Comparison of ENCODE assay signal across 15 cellular contexts in the genomic region with DNA sequence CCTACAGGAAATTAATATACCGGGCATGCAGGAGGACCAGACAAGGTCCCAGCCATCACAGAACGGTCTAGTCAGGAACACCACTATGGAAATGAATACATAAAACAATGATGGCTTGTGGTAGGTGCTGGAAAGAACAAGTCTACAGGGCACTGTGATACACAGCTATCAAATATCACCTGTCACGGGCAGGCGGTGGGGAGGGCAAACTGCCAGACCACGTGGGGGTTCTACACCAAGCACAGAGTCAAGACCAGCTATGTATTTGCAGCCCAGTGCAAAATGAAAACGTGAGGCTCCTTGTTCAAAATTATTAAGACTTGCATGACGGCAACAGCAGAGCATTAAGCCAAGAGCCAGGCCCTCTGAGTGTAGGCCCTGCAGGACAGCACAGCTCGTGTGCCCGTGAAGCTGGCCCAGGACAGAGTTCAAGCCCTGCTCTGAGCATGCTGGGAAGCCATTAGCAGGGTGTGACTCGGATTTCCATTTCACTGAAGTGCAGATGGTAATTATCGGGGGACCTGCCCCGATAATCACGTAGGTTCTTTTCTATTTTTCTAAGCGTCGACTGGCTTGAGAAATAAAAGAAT.
DNase-seq lines count a peak whose midpoint lies in the region; ATAC-seq and TF ChIP-seq lines count a peak whose summit lies in the region.
"Had no signal": no experiment of that assay in that cellular context is flagged by ENCODE, and none has a peak within 500 bp of the region (broad histone marks: within the 10 kb centered on the region; RNA-seq: fewer than 3 reads in every experiment).

No MANE protein-coding gene starts in this region.

- TF ChIP-seq EP300 in Ishikawa (IDR thresholded peaks at IDR 0.05; ENCODE audit: borderline replicate concordance): no peak

- ATAC-seq in GM21515 (IDR thresholded peaks at IDR 0.05; ENCODE audit: unreplicated experiment): no peak
- ATAC-seq in GM18870 (IDR thresholded peaks at IDR 0.05; ENCODE audit: unreplicated experiment): no peak
- ATAC-seq: activated CD4-positive, alpha-beta T cell treated with anti-CD3 and anti-CD28 coated beads for 36 hours; stimulated activated naive CD8-positive, alpha-beta T cell treated with anti-CD3 and anti-CD28 coated beads, Interleukin-15, Interleukin-2, amounts not matched to agents 100 U/mL and 50 U/mL, for 24 hours had no signal

- DNase-seq in NCI-H2081 (lab: John Stamatoyannopoulos, UW) (peak; percentile 31 to 60), NCI-H2081 treated with DMSO at 0.1 percent for 48 hours (lab: John Stamatoyannopoulos, UW) (no peak), NCI-H345 treated with DMSO at 0.1 percent for 48 hours (lab: John Stamatoyannopoulos, UW; ENCODE audit: unreplicated experiment) (peak; percentile 19), mesenteric fat pad (ENCODE audit: low spot score) (peak; percentile 41), NOMO-1 treated with DMSO at 0.1 percent for 48 hours (lab: John Stamatoyannopoulos, UW; ENCODE audit: unreplicated experiment) (no peak)
- DNase-seq: activated CD4-positive, alpha-beta T cell treated with anti-CD3 and anti-CD28 coated beads for 36 hours; activated naive CD4-positive, alpha-beta T cell treated with Interleukin-2 at 50 U/mL for 16 hours; colonic mucosa; MM.1S; NCI-H82; retina; stimulated activated naive CD8-positive, alpha-beta T cell treated with anti-CD3 and anti-CD28 coated beads, Interleukin-15, Interleukin-2, amounts not matched to agents 100 U/mL and 50 U/mL, for 24 hours had no signal

- no peak for TF ChIP-seq RAD21 in Ishikawa (IDR thresholded peaks at IDR 0.05; ENCODE audit: low read depth)

TF ChIP-seq in Ishikawa, 13 proteins besides CTCF, POLR2A, EP300 and RAD21:
- TF ChIP-seq, protein P1, sequence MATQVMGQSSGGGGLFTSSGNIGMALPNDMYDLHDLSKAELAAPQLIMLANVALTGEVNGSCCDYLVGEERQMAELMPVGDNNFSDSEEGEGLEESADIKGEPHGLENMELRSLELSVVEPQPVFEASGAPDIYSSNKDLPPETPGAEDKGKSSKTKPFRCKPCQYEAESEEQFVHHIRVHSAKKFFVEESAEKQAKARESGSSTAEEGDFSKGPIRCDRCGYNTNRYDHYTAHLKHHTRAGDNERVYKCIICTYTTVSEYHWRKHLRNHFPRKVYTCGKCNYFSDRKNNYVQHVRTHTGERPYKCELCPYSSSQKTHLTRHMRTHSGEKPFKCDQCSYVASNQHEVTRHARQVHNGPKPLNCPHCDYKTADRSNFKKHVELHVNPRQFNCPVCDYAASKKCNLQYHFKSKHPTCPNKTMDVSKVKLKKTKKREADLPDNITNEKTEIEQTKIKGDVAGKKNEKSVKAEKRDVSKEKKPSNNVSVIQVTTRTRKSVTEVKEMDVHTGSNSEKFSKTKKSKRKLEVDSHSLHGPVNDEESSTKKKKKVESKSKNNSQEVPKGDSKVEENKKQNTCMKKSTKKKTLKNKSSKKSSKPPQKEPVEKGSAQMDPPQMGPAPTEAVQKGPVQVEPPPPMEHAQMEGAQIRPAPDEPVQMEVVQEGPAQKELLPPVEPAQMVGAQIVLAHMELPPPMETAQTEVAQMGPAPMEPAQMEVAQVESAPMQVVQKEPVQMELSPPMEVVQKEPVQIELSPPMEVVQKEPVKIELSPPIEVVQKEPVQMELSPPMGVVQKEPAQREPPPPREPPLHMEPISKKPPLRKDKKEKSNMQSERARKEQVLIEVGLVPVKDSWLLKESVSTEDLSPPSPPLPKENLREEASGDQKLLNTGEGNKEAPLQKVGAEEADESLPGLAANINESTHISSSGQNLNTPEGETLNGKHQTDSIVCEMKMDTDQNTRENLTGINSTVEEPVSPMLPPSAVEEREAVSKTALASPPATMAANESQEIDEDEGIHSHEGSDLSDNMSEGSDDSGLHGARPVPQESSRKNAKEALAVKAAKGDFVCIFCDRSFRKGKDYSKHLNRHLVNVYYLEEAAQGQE (IDR thresholded peaks at IDR 0.05; ENCODE audit: low read depth): no peak
- TF ChIP-seq, protein P2, sequence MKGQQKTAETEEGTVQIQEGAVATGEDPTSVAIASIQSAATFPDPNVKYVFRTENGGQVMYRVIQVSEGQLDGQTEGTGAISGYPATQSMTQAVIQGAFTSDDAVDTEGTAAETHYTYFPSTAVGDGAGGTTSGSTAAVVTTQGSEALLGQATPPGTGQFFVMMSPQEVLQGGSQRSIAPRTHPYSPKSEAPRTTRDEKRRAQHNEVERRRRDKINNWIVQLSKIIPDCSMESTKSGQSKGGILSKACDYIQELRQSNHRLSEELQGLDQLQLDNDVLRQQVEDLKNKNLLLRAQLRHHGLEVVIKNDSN (IDR thresholded peaks at IDR 0.05): peak; percentile 47; the same call in 1 of the 2 replicates
- TF ChIP-seq TAF1 (IDR thresholded peaks at IDR 0.05; ENCODE audit: low read depth): no peak

Comparison
In these comparisons a context has a peak if more than half of its experiments do, and no peak if none do; other contexts are left out.
1. DNase-seq: peak in NCI-H2081 (2 of 2), NCI-H345 treated with DMSO at 0.1 percent for 48 hours (single experiment) and mesenteric fat pad (single experiment); none in NCI-H2081 treated with DMSO at 0.1 percent for 48 hours (single experiment) and NOMO-1 treated with DMSO at 0.1 percent for 48 hours (single experiment).